In genomic region chr6:2848851-2849250, GRCh38 we compare ENCODE assay signal across 10 cellular contexts. TPM values are rescaled to one million over a fixed set of nuclear protein-coding genes. Genes with fewer than 3 reads are reported as not detected.
DNase-seq lines count a peak whose midpoint lies in the region; ATAC-seq and TF ChIP-seq lines count a peak whose summit lies in the region.
"Had no signal": no experiment of that assay in that cellular context is flagged by ENCODE, and none has a peak within 500 bp of the region (broad histone marks: within the 10 kb centered on the region; RNA-seq: fewer than 3 reads in every experiment).

No MANE protein-coding gene starts in this region.

- no peak overlapping the region for H3K4ac ChIP-seq in mesendoderm (ENCODE audit: low read depth, low read length)

- peaks cover 28 to 47% (median 37%) of the 10 kb centered on the region in 4 donors for H3K4me1 Mint-ChIP-seq in CD4-positive, CD25-positive, alpha-beta regulatory T cell
- H3K4me1 Mint-ChIP-seq in osteocyte (ENCODE audit: unreplicated experiment), result peaks cover 16% of the 10 kb centered on the region

- no peaks in the 10 kb centered on the region for H3K79me1 ChIP-seq in mesendoderm (ENCODE audit: low read length)

- H3K27me3 Mint-ChIP-seq in CD4-positive, CD25-positive, alpha-beta regulatory T cell, result no peaks in the 10 kb centered on the region
- H3K27me3 Mint-ChIP-seq in osteocyte (ENCODE audit: unreplicated experiment), result no peaks in the 10 kb centered on the region

- H3K9me3 ChIP-seq in CD4-positive, CD25-positive, alpha-beta regulatory T cell (ENCODE audit: control insufficient read depth in 2 of 2, low read length in 2 of 2), result no peaks in the 10 kb centered on the region

- no peak overlapping the region for H4K8ac ChIP-seq in mesendoderm (ENCODE audit: low read depth, low read length)

- H3K4me3 Mint-ChIP-seq in CD4-positive, CD25-positive, alpha-beta regulatory T cell, result peak overlapping the region; percentile 65 to 81 (median 78)
- no peak overlapping the region for H3K4me3 Mint-ChIP-seq in osteocyte (ENCODE audit: unreplicated experiment)

- H3K4me1 ChIP-seq in CD4-positive, CD25-positive, alpha-beta regulatory T cell (ENCODE audit: control insufficient read depth, insufficient read depth, low read length, poor library complexity, severe bottlenecking), result peaks cover 37% of the 10 kb centered on the region
- peaks cover 18% of the 10 kb centered on the region for H3K4me1 ChIP-seq in mesendoderm (ENCODE audit: control insufficient read depth, low read depth, low read length)

- peak overlapping the region; percentile 89 for H2AK5ac ChIP-seq in mesendoderm (ENCODE audit: low read length)

- no peak overlapping the region for H3K23ac ChIP-seq in mesendoderm (ENCODE audit: low read length)

- peak; percentile 63 to 95 (median 83) for DNase-seq in CD4-positive, CD25-positive, alpha-beta regulatory T cell
- peak; percentile 56 for DNase-seq in NCI-H1048 (lab: John Stamatoyannopoulos, UW)
- DNase-seq in activated T-cell treated with anti-CD3 and anti-CD28 coated beads for 48 hours (ENCODE audit: low read depth), result peak; percentile 54
- DNase-seq in mesendoderm, result peak; percentile 88
- DNase-seq in Right ventricle myocardium inferior (ENCODE audit: missing footprints), result no peak
- DNase-seq in COLO668 (lab: John Stamatoyannopoulos, UW; ENCODE audit: unreplicated experiment), result no peak
- no peak for DNase-seq in NCI-H524 treated with DMSO at 0.1 percent for 48 hours (lab: John Stamatoyannopoulos, UW)
- DNase-seq in osteocyte (ENCODE audit: extremely low spot score, unreplicated experiment), result no peak
- DNase-seq: DMS79, PC-9 had no signal

- H3K79me2 ChIP-seq in mesendoderm (ENCODE audit: control insufficient read depth, insufficient read depth, low read length), result no peaks in the 10 kb centered on the region

- peak overlapping the region; percentile 52 for H4K5ac ChIP-seq in mesendoderm (ENCODE audit: low read length)

- TF ChIP-seq CTCF in osteocyte (IDR thresholded peaks at IDR 0.05), result no peak

- H3K27ac Mint-ChIP-seq in CD4-positive, CD25-positive, alpha-beta regulatory T cell, result peak overlapping the region; percentile 83 to 97 (median 91)
- no peak overlapping the region for H3K27ac Mint-ChIP-seq in osteocyte (ENCODE audit: unreplicated experiment)

- H3K4me2 ChIP-seq in mesendoderm (ENCODE audit: low read length), result peak overlapping the region; percentile 11
- H3K4me2 ChIP-seq: PC-9 had no signal

- H3K9ac ChIP-seq in mesendoderm (ENCODE audit: low read length), result peak overlapping the region; percentile 49

- no peaks in the 10 kb centered on the region for H3K36me3 ChIP-seq in CD4-positive, CD25-positive, alpha-beta regulatory T cell (ENCODE audit: control insufficient read depth, insufficient read depth, low read length)
- H3K36me3 ChIP-seq in mesendoderm (ENCODE audit: control insufficient read depth, insufficient read depth, low read length), result no peaks in the 10 kb centered on the region

- peaks cover 3% of the 10 kb centered on the region for H3K36me3 Mint-ChIP-seq in CD4-positive, CD25-positive, alpha-beta regulatory T cell
- H3K36me3 Mint-ChIP-seq in osteocyte (ENCODE audit: unreplicated experiment), result no peaks in the 10 kb centered on the region

- intact Hi-C loops in Right ventricle myocardium inferior (cut with DNase I), result loop anchor here (5.0 kb wide), 1 partner anchor 63 kb away; no protein-coding TSS in a partner anchor

- no peak overlapping the region for H2BK15ac ChIP-seq in mesendoderm (replicated peaks; ENCODE audit: low read depth)

- H2BK120ac ChIP-seq in mesendoderm (ENCODE audit: low read depth, low read length), result no peak overlapping the region

- H3K27ac ChIP-seq in CD4-positive, CD25-positive, alpha-beta regulatory T cell (ENCODE audit: insufficient read depth, low read length, poor library complexity, severe bottlenecking), result peak overlapping the region; percentile 63
- no peak overlapping the region for H3K27ac ChIP-seq in mesendoderm (ENCODE audit: low read depth, low read length)
- H3K27ac ChIP-seq: PC-9 had no signal

- H3K4me3 ChIP-seq in CD4-positive, CD25-positive, alpha-beta regulatory T cell (ENCODE audit: low read depth, low read length), result peak overlapping the region; percentile 42
- no peak overlapping the region for H3K4me3 ChIP-seq in mesendoderm (ENCODE audit: low read length)
- H3K4me3 ChIP-seq: PC-9 had no signal

- no CpG with 5 or more reads among the region's 10 CpGs for WGBS in mesendoderm (ENCODE audit: extremely low coverage, insufficient coverage, low lambda C conversion rate)

- ATAC-seq in CD4-positive, CD25-positive, alpha-beta regulatory T cell (ENCODE audit: low read depth in 2 of 2), result peak; percentile 83 to 89
- no peak for ATAC-seq in Right ventricle myocardium inferior

- peak overlapping the region; percentile 89 for H3K56ac ChIP-seq in mesendoderm (ENCODE audit: low read length)

- no peak overlapping the region for H3K18ac ChIP-seq in mesendoderm (ENCODE audit: low read length)

- H3K27me3 ChIP-seq in CD4-positive, CD25-positive, alpha-beta regulatory T cell (ENCODE audit: control insufficient read depth, insufficient read depth, low read length), result no peaks in the 10 kb centered on the region
- H3K27me3 ChIP-seq in mesendoderm (ENCODE audit: insufficient read depth, low read length, poor library complexity), result no peaks in the 10 kb centered on the region

- peak overlapping the region; percentile 86 for H2BK5ac ChIP-seq in mesendoderm (ENCODE audit: low read length)

- H3K9me3 Mint-ChIP-seq in CD4-positive, CD25-positive, alpha-beta regulatory T cell, result peaks cover 0 to 6% (median 4%) of the 10 kb centered on the region in 7 donors
- no peaks in the 10 kb centered on the region for H3K9me3 Mint-ChIP-seq in osteocyte (ENCODE audit: unreplicated experiment)

RNA-seq across cellular contexts. Expression of gene SERPINB1, which starts 7.2 kb away (rescaled TPM):
- 38.1 TPM for total RNA-seq in CD4-positive, CD25-positive, alpha-beta regulatory T cell
- polyA plus RNA-seq in CD4-positive, CD25-positive, alpha-beta regulatory T cell, result 100 to 1,000 TPM; 100 to 116 (median 109) TPM
- 13.7 TPM for polyA plus RNA-seq in mesendoderm (2013, experiment 1 of 2)
- polyA plus RNA-seq in mesendoderm (2013, experiment 2 of 2), result 12.7 TPM
- total RNA-seq in Right ventricle myocardium inferior (27.5 TPM), osteocyte (13.7 and 14.8 TPM in 2 replicates)

RNA-seq across cellular contexts. Expression of gene SERPINB9, which starts 54.3 kb away (rescaled TPM):
- 48.1 TPM for total RNA-seq in CD4-positive, CD25-positive, alpha-beta regulatory T cell
- 10 to 100 TPM; 29.1 to 46.2 (median 37.1) TPM for polyA plus RNA-seq in CD4-positive, CD25-positive, alpha-beta regulatory T cell
- 281 TPM for polyA plus RNA-seq in mesendoderm (2013, experiment 1 of 2)
- 280 TPM for polyA plus RNA-seq in mesendoderm (2013, experiment 2 of 2)
- total RNA-seq in Right ventricle myocardium inferior (3.2 TPM), osteocyte (0.34 and 0.48 TPM in 2 replicates)

Comparison
In these comparisons a context has a peak if more than half of its experiments do, and no peak if none do; other contexts are left out.
1. DNase-seq: peak in CD4-positive, CD25-positive, alpha-beta regulatory T cell (3 of 3), NCI-H1048 (single experiment), activated T-cell treated with anti-CD3 and anti-CD28 coated beads for 48 hours (single experiment) and mesendoderm (single experiment); none in Right ventricle myocardium inferior (single experiment), COLO668 (single experiment), NCI-H524 treated with DMSO at 0.1 percent for 48 hours (single experiment) and osteocyte (single experiment).
2. RNA of gene SERPINB9, which starts 54.3 kb away (total RNA-seq): 48.1 TPM in CD4-positive, CD25-positive, alpha-beta regulatory T cell (single experiment); 3.2 TPM in Right ventricle myocardium inferior (single experiment) and 0.34 to 0.48 TPM in osteocyte; every median in the first group is over 10 times any median in the second.